In the genomic region with DNA sequence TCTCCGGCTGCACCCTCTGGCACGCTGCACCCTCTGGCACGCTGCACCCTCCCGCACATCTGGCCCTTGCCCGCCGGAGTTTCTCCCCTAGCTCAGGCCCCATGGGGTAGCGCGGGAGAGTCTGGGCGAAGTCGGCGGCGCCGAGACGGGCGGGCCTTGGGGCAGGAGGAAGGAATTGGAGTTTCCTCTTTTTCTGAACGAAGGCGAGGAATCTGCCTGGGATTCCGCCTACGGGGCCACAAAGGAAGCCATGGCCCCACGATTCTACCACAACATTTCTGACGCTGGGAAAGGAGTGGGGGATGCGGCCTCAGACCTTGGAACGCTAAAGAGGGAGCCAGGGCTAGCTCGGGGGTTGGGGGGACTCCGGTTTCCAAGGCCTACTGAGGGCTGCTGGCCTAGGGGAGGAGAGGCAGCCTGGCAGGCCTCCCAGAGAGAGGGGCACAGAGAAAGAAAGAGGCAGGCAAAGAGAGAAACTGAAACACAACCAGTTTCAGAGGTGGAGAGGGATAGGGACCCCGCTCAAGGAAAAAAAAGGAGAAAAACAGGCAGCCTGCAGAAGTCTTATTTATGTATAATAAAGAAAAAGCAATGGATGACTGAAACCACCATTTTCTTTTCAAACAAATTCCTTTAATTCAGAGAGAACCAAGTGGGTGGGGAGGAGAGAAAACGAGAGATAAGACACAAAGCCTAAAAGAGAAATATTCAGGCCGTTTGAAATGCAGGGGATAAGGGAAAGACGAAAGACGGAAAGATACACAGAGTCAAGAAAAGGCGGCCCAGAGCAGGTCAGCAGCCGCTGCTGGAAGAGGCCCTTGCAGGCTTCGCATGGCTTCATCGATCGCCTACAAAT, we compare ENCODE assay signal across 1 cellular context.
TF ChIP-seq lines count a peak whose summit lies in the region.

No MANE protein-coding gene starts in this region.

TF ChIP-seq in H1, 55 proteins besides CTCF, POLR2A, EP300 and RAD21 (continued from another document):
- peak; percentile 96 for TF ChIP-seq RNF2 (IDR thresholded peaks at IDR 0.05; ENCODE audit: borderline replicate concordance, low read depth, low read length, missing control alignments, poor library complexity, severe bottlenecking)
- TF ChIP-seq ZNF274 (IDR thresholded peaks at IDR 0.05; ENCODE audit: borderline replicate concordance, extremely low read depth, low read length) = no peak
- no peak for TF ChIP-seq SIX5 (IDR thresholded peaks at IDR 0.05; ENCODE audit: low read depth, low read length)
- 0 out of 2 replicates have a peak, but pooled peaks have one; percentile 9 for TF ChIP-seq TCF12 (IDR thresholded peaks at IDR 0.05; ENCODE audit: low read depth, low read length)
- peak; percentile 94 for TF ChIP-seq CBX8 (IDR thresholded peaks at IDR 0.05; ENCODE audit: borderline replicate concordance, low read depth, low read length)
- TF ChIP-seq PHF8 (conservative IDR thresholded peaks at IDR 0.05; ENCODE audit: low read depth, low read length) = no peak
